ENCODE assay signal across 1 cellular context in genomic region chr3:182965861-182966366, GRCh38.
TF ChIP-seq lines count a peak whose summit lies in the region.

No MANE protein-coding gene starts in this region.

TF ChIP-seq in GM23338, 12 proteins besides CTCF, POLR2A, EP300 and RAD21 (continued from another document):
- TF ChIP-seq, protein P1, sequence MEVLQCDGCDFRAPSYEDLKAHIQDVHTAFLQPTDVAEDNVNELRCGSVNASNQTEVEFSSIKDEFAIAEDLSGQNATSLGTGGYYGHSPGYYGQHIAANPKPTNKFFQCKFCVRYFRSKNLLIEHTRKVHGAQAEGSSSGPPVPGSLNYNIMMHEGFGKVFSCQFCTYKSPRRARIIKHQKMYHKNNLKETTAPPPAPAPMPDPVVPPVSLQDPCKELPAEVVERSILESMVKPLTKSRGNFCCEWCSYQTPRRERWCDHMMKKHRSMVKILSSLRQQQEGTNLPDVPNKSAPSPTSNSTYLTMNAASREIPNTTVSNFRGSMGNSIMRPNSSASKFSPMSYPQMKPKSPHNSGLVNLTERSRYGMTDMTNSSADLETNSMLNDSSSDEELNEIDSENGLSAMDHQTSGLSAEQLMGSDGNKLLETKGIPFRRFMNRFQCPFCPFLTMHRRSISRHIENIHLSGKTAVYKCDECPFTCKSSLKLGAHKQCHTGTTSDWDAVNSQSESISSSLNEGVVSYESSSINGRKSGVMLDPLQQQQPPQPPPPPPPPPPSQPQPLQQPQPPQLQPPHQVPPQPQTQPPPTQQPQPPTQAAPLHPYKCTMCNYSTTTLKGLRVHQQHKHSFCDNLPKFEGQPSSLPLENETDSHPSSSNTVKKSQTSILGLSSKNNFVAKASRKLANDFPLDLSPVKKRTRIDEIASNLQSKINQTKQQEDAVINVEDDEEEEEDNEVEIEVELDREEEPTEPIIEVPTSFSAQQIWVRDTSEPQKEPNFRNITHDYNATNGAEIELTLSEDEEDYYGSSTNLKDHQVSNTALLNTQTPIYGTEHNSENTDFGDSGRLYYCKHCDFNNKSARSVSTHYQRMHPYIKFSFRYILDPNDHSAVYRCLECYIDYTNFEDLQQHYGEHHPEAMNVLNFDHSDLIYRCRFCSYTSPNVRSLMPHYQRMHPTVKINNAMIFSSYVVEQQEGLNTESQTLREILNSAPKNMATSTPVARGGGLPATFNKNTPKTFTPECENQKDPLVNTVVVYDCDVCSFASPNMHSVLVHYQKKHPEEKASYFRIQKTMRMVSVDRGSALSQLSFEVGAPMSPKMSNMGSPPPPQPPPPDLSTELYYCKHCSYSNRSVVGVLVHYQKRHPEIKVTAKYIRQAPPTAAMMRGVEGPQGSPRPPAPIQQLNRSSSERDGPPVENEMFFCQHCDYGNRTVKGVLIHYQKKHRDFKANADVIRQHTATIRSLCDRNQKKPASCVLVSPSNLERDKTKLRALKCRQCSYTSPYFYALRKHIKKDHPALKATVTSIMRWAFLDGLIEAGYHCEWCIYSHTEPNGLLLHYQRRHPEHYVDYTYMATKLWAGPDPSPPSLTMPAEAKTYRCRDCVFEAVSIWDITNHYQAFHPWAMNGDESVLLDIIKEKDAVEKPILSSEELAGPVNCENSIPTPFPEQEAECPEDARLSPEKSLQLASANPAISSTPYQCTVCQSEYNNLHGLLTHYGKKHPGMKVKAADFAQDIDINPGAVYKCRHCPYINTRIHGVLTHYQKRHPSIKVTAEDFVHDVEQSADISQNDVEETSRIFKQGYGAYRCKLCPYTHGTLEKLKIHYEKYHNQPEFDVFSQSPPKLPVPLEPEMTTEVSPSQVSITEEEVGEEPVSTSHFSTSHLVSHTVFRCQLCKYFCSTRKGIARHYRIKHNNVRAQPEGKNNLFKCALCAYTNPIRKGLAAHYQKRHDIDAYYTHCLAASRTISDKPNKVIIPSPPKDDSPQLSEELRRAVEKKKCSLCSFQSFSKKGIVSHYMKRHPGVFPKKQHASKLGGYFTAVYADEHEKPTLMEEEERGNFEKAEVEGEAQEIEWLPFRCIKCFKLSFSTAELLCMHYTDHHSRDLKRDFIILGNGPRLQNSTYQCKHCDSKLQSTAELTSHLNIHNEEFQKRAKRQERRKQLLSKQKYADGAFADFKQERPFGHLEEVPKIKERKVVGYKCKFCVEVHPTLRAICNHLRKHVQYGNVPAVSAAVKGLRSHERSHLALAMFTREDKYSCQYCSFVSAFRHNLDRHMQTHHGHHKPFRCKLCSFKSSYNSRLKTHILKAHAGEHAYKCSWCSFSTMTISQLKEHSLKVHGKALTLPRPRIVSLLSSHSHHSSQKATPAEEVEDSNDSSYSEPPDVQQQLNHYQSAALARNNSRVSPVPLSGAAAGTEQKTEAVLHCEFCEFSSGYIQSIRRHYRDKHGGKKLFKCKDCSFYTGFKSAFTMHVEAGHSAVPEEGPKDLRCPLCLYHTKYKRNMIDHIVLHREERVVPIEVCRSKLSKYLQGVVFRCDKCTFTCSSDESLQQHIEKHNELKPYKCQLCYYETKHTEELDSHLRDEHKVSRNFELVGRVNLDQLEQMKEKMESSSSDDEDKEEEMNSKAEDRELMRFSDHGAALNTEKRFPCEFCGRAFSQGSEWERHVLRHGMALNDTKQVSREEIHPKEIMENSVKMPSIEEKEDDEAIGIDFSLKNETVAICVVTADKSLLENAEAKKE (CRISPR knock-in tag; IDR thresholded peaks at IDR 0.05), result no peak
- TF ChIP-seq NANOG (IDR thresholded peaks at IDR 0.05; ENCODE audit: borderline replicate concordance) (no peak), ZNF331 (CRISPR knock-in tag; IDR thresholded peaks at IDR 0.05; ENCODE audit: low read depth) (no peak), JUNB (IDR thresholded peaks at IDR 0.05; ENCODE audit: unreplicated experiment) (no peak), POLR2AphosphoS5 (IDR thresholded peaks at IDR 0.05; ENCODE audit: low read depth) (no peak), REST (IDR thresholded peaks at IDR 0.05; ENCODE audit: unreplicated experiment) (no peak), CREB1 (CRISPR knock-in tag; IDR thresholded peaks at IDR 0.05; ENCODE audit: low read depth) (no peak), EZH2 (IDR thresholded peaks at IDR 0.05; ENCODE audit: low read depth, unreplicated experiment) (no peak), ZNF114 (CRISPR knock-in tag; IDR thresholded peaks at IDR 0.05) (no peak), STAT1 (IDR thresholded peaks at IDR 0.05; ENCODE audit: unreplicated experiment) (no peak), EZH2phosphoT487 (IDR thresholded peaks at IDR 0.05; ENCODE audit: unreplicated experiment) (no peak)
